Comparison of ENCODE assay signal across 2 cellular contexts in genomic region chr11:121968638-121969037, GRCh38.
TF ChIP-seq lines count a peak whose summit lies in the region.

No MANE protein-coding gene starts in this region.

TF ChIP-seq in GM23338, 12 proteins besides CTCF, POLR2A, EP300 and RAD21:
- TF ChIP-seq JUNB (IDR thresholded peaks at IDR 0.05; ENCODE audit: unreplicated experiment), result no peak
- no peak for TF ChIP-seq STAT1 (IDR thresholded peaks at IDR 0.05; ENCODE audit: unreplicated experiment)
- no peak for TF ChIP-seq NANOG (IDR thresholded peaks at IDR 0.05; ENCODE audit: borderline replicate concordance)
- TF ChIP-seq ZNF462 (CRISPR knock-in tag; IDR thresholded peaks at IDR 0.05), result no peak

TF ChIP-seq in H1, 55 proteins besides CTCF, POLR2A, EP300 and RAD21:
- no peak for TF ChIP-seq JUND (IDR thresholded peaks at IDR 0.05; ENCODE audit: low read length)
- no peak for TF ChIP-seq CREB1 (IDR thresholded peaks at IDR 0.05)
- TF ChIP-seq SIX5 (IDR thresholded peaks at IDR 0.05; ENCODE audit: low read depth, low read length), result no peak
- TF ChIP-seq CEBPB (IDR thresholded peaks at IDR 0.05; ENCODE audit: low read depth, low read length), result peak; percentile 2; the same call in 1 of the 2 replicates
